In genomic region chr4:111628437-111628836, GRCh38 we compare ENCODE assay signal across 19 cellular contexts.
"Had no signal": no experiment of that assay in that cellular context is flagged by ENCODE, and none has a peak within 500 bp of the region (broad histone marks: within the 10 kb centered on the region; RNA-seq: fewer than 3 reads in every experiment).

No MANE protein-coding gene starts in this region.

- H3K36me3 ChIP-seq: esophagus squamous epithelium, pancreas, thoracic aorta had no signal

- H3K36me3 Mint-ChIP-seq: naive thymus-derived CD4-positive, alpha-beta T cell; stimulated activated naive B cell treated with anti-CD40 and anti-IgM and Interleukin-4, amounts not matched to agents 10 μg/mL and 1 μg/mL and 100 μg/mL, for 72 hours had no signal

- H3K27me3 Mint-ChIP-seq: naive thymus-derived CD4-positive, alpha-beta T cell; stimulated activated naive B cell treated with anti-CD40 and anti-IgM and Interleukin-4, amounts not matched to agents 10 μg/mL and 1 μg/mL and 100 μg/mL, for 72 hours had no signal

- ATAC-seq: left cardiac atrium; naive thymus-derived CD4-positive, alpha-beta T cell; pancreas; sciatic nerve; stimulated activated naive B cell treated with anti-CD40 and anti-IgM and Interleukin-4, amounts not matched to agents 10 μg/mL and 1 μg/mL and 100 μg/mL, for 72 hours had no signal

- H3K27ac ChIP-seq: esophagus squamous epithelium, pancreas, thoracic aorta had no signal

- H3K4me3 ChIP-seq: esophagus squamous epithelium, pancreas, thoracic aorta had no signal

- H3K9me3 ChIP-seq: esophagus squamous epithelium, pancreas, thoracic aorta had no signal

- H3K4me3 Mint-ChIP-seq: dendritic cell treated with granulocyte-macrophage colony-stimulating factor and Interleukin-4, amounts not matched to agents 40 ng/mL and 50 ng/mL, for 4 days; naive thymus-derived CD4-positive, alpha-beta T cell; stimulated activated naive B cell treated with anti-CD40 and anti-IgM and Interleukin-4, amounts not matched to agents 10 μg/mL and 1 μg/mL and 100 μg/mL, for 72 hours; T-helper 1 cell treated with Interleukin-12 subunit alpha and Interleukin-12 subunit beta and Interleukin-4 antibody, amounts not matched to agents 30 μg/mL and 1 μg/mL, for 36 hours had no signal

- H3K27ac Mint-ChIP-seq: dendritic cell treated with granulocyte-macrophage colony-stimulating factor and Interleukin-4, amounts not matched to agents 40 ng/mL and 50 ng/mL, for 4 days; naive thymus-derived CD4-positive, alpha-beta T cell; stimulated activated naive B cell treated with anti-CD40 and anti-IgM and Interleukin-4, amounts not matched to agents 10 μg/mL and 1 μg/mL and 100 μg/mL, for 72 hours; T-helper 1 cell treated with Interleukin-12 subunit alpha and Interleukin-12 subunit beta and Interleukin-4 antibody, amounts not matched to agents 30 μg/mL and 1 μg/mL, for 36 hours had no signal

- H3K4me1 ChIP-seq: pancreas had no signal

- FAIRE-seq: endothelial cell of umbilical vein had no signal

- H3K9me3 Mint-ChIP-seq: dendritic cell treated with granulocyte-macrophage colony-stimulating factor and Interleukin-4, amounts not matched to agents 40 ng/mL and 50 ng/mL, for 4 days; T-helper 1 cell treated with Interleukin-12 subunit alpha and Interleukin-12 subunit beta and Interleukin-4 antibody, amounts not matched to agents 30 μg/mL and 1 μg/mL, for 36 hours had no signal

- H3K4me1 Mint-ChIP-seq: naive thymus-derived CD4-positive, alpha-beta T cell; stimulated activated naive B cell treated with anti-CD40 and anti-IgM and Interleukin-4, amounts not matched to agents 10 μg/mL and 1 μg/mL and 100 μg/mL, for 72 hours had no signal

- DNase-seq: activated CD4-positive, CD25-positive, alpha-beta regulatory T cell treated with anti-CD3 and anti-CD28 coated beads, Interleukin-2, amount 50 U/mL, for 72 hours; activated CD8-positive, alpha-beta memory T cell treated with anti-CD3 and anti-CD28 coated beads for 24 hours; activated CD8-positive, alpha-beta memory T cell treated with anti-CD3 and anti-CD28 coated beads, Interleukin-2, amount 50 U/mL, for 48 hours; activated effector memory CD4-positive, alpha-beta T cell treated with Interleukin-2 at 50 U/mL for 16 hours; activated naive CD4-positive, alpha-beta T cell treated with anti-CD3 and anti-CD28 coated beads, Interleukin-2, amount 50 U/mL, for 16 hours; activated T-cell treated with anti-CD3 and anti-CD28 coated beads, Interleukin-2, amount 50 U/mL, for 48 hours; aorta; effector CD8-positive, alpha-beta T cell; esophagus squamous epithelium; left cardiac atrium; mesendoderm; naive thymus-derived CD4-positive, alpha-beta T cell; stimulated activated naive B cell treated with anti-CD40 and anti-IgM and Interleukin-4, amounts not matched to agents 10 μg/mL and 1 μg/mL and 100 μg/mL, for 72 hours had no signal
